Comparison of ENCODE assay signal across 8 cellular contexts in genomic region chr7:102433319-102434038, GRCh38. TPM values are rescaled to one million over a fixed set of nuclear protein-coding genes. Genes with fewer than 3 reads are reported as not detected.
DNase-seq lines count a peak whose midpoint lies in the region; ATAC-seq, FAIRE-seq and TF ChIP-seq lines count a peak whose summit lies in the region.

TSS of gene ORAI2 (plus strand) at chr7:102433575. CDS start at chr7:102438957, 5,382 bp downstream.

- no CpG with 5 or more reads among the region's 83 CpGs for WGBS in mesendoderm (ENCODE audit: extremely low coverage, insufficient coverage, low lambda C conversion rate)

- peak within 1 kb of the TSS; percentile 66 for H3K4me3 ChIP-seq in mesendoderm (ENCODE audit: low read length)

- peak within 1 kb of the TSS; percentile 90 for H2BK120ac ChIP-seq in mesendoderm (ENCODE audit: low read depth, low read length)

- no peak for FAIRE-seq in GM18507 (lab: Jason Lieb, UNC)

- peak within 1 kb of the TSS; percentile 93 for H4K8ac ChIP-seq in mesendoderm (ENCODE audit: low read depth, low read length)

- H3K27me3 ChIP-seq in mesendoderm (ENCODE audit: insufficient read depth, low read length, poor library complexity), result no peaks in the 10 kb centered on the region

- no peaks in the 10 kb centered on the region for H3K9me3 Mint-ChIP-seq in effector memory CD8-positive, alpha-beta T cell

- peak within 1 kb of the TSS; percentile 74 for H3K27ac ChIP-seq in 22Rv1
- H3K27ac ChIP-seq in mesendoderm (ENCODE audit: low read depth, low read length), result peak within 1 kb of the TSS; percentile 77

- no peak within 1 kb of the TSS for H3K23ac ChIP-seq in mesendoderm (ENCODE audit: low read length)

- H3K4me1 ChIP-seq in mesendoderm (ENCODE audit: control insufficient read depth, low read depth, low read length), result peaks cover 7% of the 10 kb centered on the region

- H3K27ac Mint-ChIP-seq in effector memory CD8-positive, alpha-beta T cell, result peak within 1 kb of the TSS; percentile 100

- no peak within 1 kb of the TSS for H2AK5ac ChIP-seq in mesendoderm (ENCODE audit: low read length)

- peak within 1 kb of the TSS; percentile 73 to 84 for H3K4me3 Mint-ChIP-seq in effector memory CD8-positive, alpha-beta T cell

- H3K27me3 Mint-ChIP-seq in effector memory CD8-positive, alpha-beta T cell, result no peaks in the 10 kb centered on the region

- peak within 1 kb of the TSS; percentile 85 for H3K4me2 ChIP-seq in mesendoderm (ENCODE audit: low read length)

- peak within 1 kb of the TSS; percentile 89 for H3K56ac ChIP-seq in mesendoderm (ENCODE audit: low read length)

- H2BK5ac ChIP-seq in mesendoderm (ENCODE audit: low read length), result no peak within 1 kb of the TSS

- H3K4me1 Mint-ChIP-seq in effector memory CD8-positive, alpha-beta T cell (ENCODE audit: low read depth in 2 of 2), result peaks cover 30 to 36% of the 10 kb centered on the region in 2 donors

- ATAC-seq in HG03045 (IDR thresholded peaks at IDR 0.05; ENCODE audit: unreplicated experiment), result peak; percentile 71
- peak; percentile 66 for ATAC-seq in effector memory CD8-positive, alpha-beta T cell (replicated peaks)

- peaks cover 48% of the 10 kb centered on the region for H3K36me3 Mint-ChIP-seq in effector memory CD8-positive, alpha-beta T cell (ENCODE audit: insufficient read depth)

- H3K79me1 ChIP-seq in mesendoderm (ENCODE audit: low read length), result no peaks in the 10 kb centered on the region

- peak within 1 kb of the TSS; percentile 79 for H3K4ac ChIP-seq in mesendoderm (ENCODE audit: low read depth, low read length)

- peak within 1 kb of the TSS; percentile 76 for H3K9ac ChIP-seq in mesendoderm (ENCODE audit: low read length)

- H3K79me2 ChIP-seq in mesendoderm (ENCODE audit: control insufficient read depth, insufficient read depth, low read length), result no peaks in the 10 kb centered on the region

- peak within 1 kb of the TSS; percentile 98 for H3K18ac ChIP-seq in mesendoderm (ENCODE audit: low read length)

- TF ChIP-seq CTCF in 22Rv1 (IDR thresholded peaks at IDR 0.05), result no peak

- H4K5ac ChIP-seq in mesendoderm (ENCODE audit: low read length), result no peak within 1 kb of the TSS

- no peaks in the 10 kb centered on the region for H3K36me3 ChIP-seq in mesendoderm (ENCODE audit: control insufficient read depth, insufficient read depth, low read length)

- DNase-seq in GM18507 (ENCODE audit: extremely low spot score, insufficient read length, low read depth), result peak; percentile 64
- DNase-seq in NCI-H748 (lab: John Stamatoyannopoulos, UW; ENCODE audit: unreplicated experiment), result peak; percentile 82
- peak; percentile 79 for DNase-seq in activated CD8-positive, alpha-beta memory T cell treated with anti-CD3 and anti-CD28 coated beads for 4 hours (ENCODE audit: low read depth in 2 of 2)
- DNase-seq in effector memory CD8-positive, alpha-beta T cell, result peak; percentile 79 to 85 (median 82)
- DNase-seq in mesendoderm, result peak; percentile 64
- peak; percentile 88 for DNase-seq in stimulated activated CD8-positive, alpha-beta memory T cell treated with anti-CD3 and anti-CD28 coated beads, Interleukin-12 subunit alpha, Interleukin-12 subunit beta, amount 100 ng/mL, for 4 hours (ENCODE audit: low read depth)

- H2BK15ac ChIP-seq in mesendoderm (replicated peaks; ENCODE audit: low read depth), result peak within 1 kb of the TSS; percentile 21

RNA-seq across cellular contexts. Expression of gene ORAI2, which starts in this region (rescaled TPM):
- 17.1 TPM for polyA plus RNA-seq in mesendoderm (2013, experiment 1 of 2)
- polyA plus RNA-seq in mesendoderm (2013, experiment 2 of 2), result 16.6 TPM

Comparison
In these comparisons a context has a peak if more than half of its experiments do, and no peak if none do; other contexts are left out.
1. Peak in every context shown above with its lines: DNase-seq, ATAC-seq, H3K4me3 ChIP-seq and H3K27ac ChIP-seq.